9 cellular contexts compared by ENCODE assay signal in the genomic region with DNA sequence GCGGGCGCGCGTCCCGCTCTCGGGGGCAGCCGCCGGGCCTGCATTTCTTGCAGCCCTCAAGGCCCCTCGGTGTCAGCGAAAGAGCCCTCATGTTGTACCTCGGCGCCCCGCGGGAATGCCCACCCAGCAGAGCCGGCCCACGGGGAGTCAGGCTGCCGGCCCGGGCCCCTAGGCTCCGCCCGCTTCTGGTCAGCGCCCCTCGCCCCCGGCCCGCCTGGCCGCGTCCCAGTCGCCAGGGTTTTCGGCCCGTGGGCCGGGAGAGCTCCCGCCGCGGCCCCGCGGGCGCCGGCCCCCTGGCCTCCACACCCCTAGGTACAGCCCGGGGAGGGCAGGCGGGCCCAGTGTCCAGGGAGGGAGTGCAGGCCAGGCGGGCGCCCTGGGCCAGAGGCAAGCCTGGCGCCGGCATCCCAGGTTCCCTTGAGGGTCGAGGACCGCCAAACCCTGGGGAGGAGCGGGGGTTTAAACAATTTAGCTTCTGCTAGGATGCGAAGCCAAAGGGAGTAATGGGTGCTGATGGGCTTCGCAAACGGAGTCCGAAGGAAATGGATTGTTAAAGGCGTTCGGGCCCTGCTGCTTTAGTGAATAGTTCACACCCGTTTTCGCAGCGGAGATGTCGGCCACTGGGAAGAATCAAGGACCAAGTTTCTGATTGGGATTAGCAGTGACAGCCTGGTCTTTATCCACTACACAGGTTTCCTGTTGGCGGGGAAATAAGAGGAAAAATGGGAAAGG. TPM values are rescaled to one million over a fixed set of nuclear protein-coding genes. Genes with fewer than 3 reads are reported as not detected.
DNase-seq lines count a peak whose midpoint lies in the region; ATAC-seq and TF ChIP-seq lines count a peak whose summit lies in the region.
"Had no signal": no experiment of that assay in that cellular context is flagged by ENCODE, and none has a peak within 500 bp of the region (broad histone marks: within the 10 kb centered on the region; RNA-seq: fewer than 3 reads in every experiment).

No MANE protein-coding gene starts in this region.

- H3K27ac Mint-ChIP-seq in progenitor cell of endocrine pancreas, result no peak overlapping the region

- DNase-seq in G401 (ENCODE audit: low spot score), result peak; percentile 68
- no peak for DNase-seq in SK-N-MC (ENCODE audit: low read depth, low spot score)
- no peak for DNase-seq in cardiac muscle cell (ENCODE audit: low read depth in 1 of 2, low spot score in 1 of 2)
- no peak for DNase-seq in progenitor cell of endocrine pancreas (ENCODE audit: low spot score, unreplicated experiment)
- DNase-seq in occipital lobe (lab: John Stamatoyannopoulos, UW), result no peak
- DNase-seq in RKO (ENCODE audit: low spot score), result no peak
- no peak for DNase-seq in COR-L47 (lab: John Stamatoyannopoulos, UW)
- DNase-seq: PC-9 had no signal

- no peak overlapping the region for H3K27ac ChIP-seq in SK-N-MC
- H3K27ac ChIP-seq in cardiac muscle cell, result no peak overlapping the region
- H3K27ac ChIP-seq: PC-9 had no signal

- H3K4me1 ChIP-seq in cardiac muscle cell (ENCODE audit: low read depth), result no peaks in the 10 kb centered on the region

- H3K4me3 ChIP-seq in SK-N-MC (peak overlapping the region; percentile 18; the same call in 1 of the 2 replicates), cardiac muscle cell (peak overlapping the region; percentile 39)
- H3K4me3 ChIP-seq: PC-9 had no signal

- TF ChIP-seq CTCF in cardiac muscle cell (IDR thresholded peaks at IDR 0.05; ENCODE audit: low read depth, low read length) (no peak), progenitor cell of endocrine pancreas (IDR thresholded peaks at IDR 0.05; ENCODE audit: unreplicated experiment) (no peak)

- H3K4me1 Mint-ChIP-seq in progenitor cell of endocrine pancreas (ENCODE audit: low read depth), result no peaks in the 10 kb centered on the region

- H3K36me3 Mint-ChIP-seq in progenitor cell of endocrine pancreas (ENCODE audit: insufficient read depth), result no peaks in the 10 kb centered on the region

- H3K27me3 Mint-ChIP-seq in progenitor cell of endocrine pancreas, result peaks cover 88% of the 10 kb centered on the region

- in situ Hi-C loops in G401 (cut with HindIII; ENCODE audit: low sequenced_read_pairs), result no loop called here

- H3K36me3 ChIP-seq in SK-N-MC (ENCODE audit: insufficient read depth, low read length) (no peaks in the 10 kb centered on the region), cardiac muscle cell (no peaks in the 10 kb centered on the region)

- no peak overlapping the region for H3K9ac ChIP-seq in SK-N-MC (ENCODE audit: insufficient read length)

- peaks cover 85% of the 10 kb centered on the region for H3K27me3 ChIP-seq in cardiac muscle cell

- H3K9me3 Mint-ChIP-seq in progenitor cell of endocrine pancreas (ENCODE audit: low read depth), result no peaks in the 10 kb centered on the region

- ATAC-seq in GM18520 (IDR thresholded peaks at IDR 0.05; ENCODE audit: unreplicated experiment), result no peak

- H3K4me3 Mint-ChIP-seq in progenitor cell of endocrine pancreas (ENCODE audit: low read depth), result peak overlapping the region; percentile 66

- H3K9me3 ChIP-seq in SK-N-MC (ENCODE audit: low read depth, low read length) (no peaks in the 10 kb centered on the region), cardiac muscle cell (ENCODE audit: low read depth) (no peaks in the 10 kb centered on the region)

RNA-seq across cellular contexts. Expression of a gene that starts 0.5 kb away (rescaled TPM):
- total RNA-seq in G401 (2014; rRNA removed; shearing (Covaris generic)), result not detected in 2 replicates
- 0.09 TPM in 1 of 2 replicates, not detected in the other for total RNA-seq in cardiac muscle cell
- not detected in 2 replicates for polyA plus RNA-seq in cardiac muscle cell
- 0.72 and 0.75 TPM in 2 replicates for total RNA-seq in progenitor cell of endocrine pancreas
- total RNA-seq in occipital lobe, result 34.3 TPM
- total RNA-seq: PC-9 had no signal

Comparison
In these comparisons a context has a peak if more than half of its experiments do, and no peak if none do; other contexts are left out.
1. RNA of a gene that starts 0.5 kb away (total RNA-seq): 34.3 TPM in occipital lobe (single experiment); 0.72 to 0.75 TPM in progenitor cell of endocrine pancreas, 0.09 TPM in cardiac muscle cell and not detected in G401; every median in the first group is over 10 times any median in the second.